Comparison of ENCODE assay signal across 8 cellular contexts in the genomic region with DNA sequence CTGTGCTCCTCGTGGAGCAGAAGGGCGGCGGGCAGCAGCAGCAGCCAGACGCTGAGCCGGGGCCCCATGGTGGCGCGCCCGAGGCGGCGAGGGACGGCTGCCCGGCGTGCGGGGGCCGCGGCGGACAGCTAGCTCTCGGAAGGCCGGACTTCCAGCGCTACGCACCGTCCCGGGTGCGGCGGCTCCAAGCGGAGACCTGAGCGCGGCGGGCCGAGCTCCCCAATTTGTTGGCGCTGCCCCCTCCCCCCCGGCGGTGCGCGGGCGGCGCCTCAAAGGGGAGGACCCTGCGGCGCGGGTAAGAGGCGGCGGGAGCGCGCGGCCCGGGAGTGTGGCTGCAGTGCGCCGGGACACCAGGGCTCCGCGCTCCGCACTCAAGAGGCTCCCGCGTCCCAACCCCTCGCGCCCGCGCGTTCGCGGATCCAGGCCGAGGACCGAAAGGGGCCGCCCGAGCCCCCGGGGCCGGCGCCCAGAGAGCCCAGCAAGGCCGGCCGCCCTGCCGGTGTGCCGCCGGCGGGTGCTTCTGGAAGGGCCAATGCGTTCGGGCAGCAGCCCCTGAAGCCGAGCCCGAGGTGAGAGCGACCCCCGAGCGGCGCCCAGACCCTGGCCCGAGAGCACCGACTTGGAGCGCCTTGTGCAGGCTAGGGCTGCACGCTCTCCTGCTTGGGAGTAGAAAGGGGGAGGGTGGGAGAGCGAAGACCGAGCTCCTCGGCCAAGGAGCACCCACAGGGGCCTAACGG. TPM values are rescaled to one million over a fixed set of nuclear protein-coding genes. Genes with fewer than 3 reads are reported as not detected.
DNase-seq lines count a peak whose midpoint lies in the region; ATAC-seq, FAIRE-seq and TF ChIP-seq lines count a peak whose summit lies in the region.

A gene (minus strand): TSS at position 198 of the 737 bp plus-strand sequence. CDS start 130 bp downstream, at position 68.
A gene (plus strand): TSS at position 325 of the 737 bp plus-strand sequence. CDS start 620 bp downstream, outside the sequence.

- no peaks in the 10 kb centered on the region for H3K36me3 ChIP-seq in adrenal gland (replicated peaks in 1 of 2)

- H3K27me3 ChIP-seq in adrenal gland: peaks cover 4% of the 10 kb centered on the region

- peak; percentile 94 for TF ChIP-seq POLR2A in H54 (IDR thresholded peaks at IDR 0.05; ENCODE audit: low read depth, low read length)
- TF ChIP-seq POLR2A in adrenal gland (IDR thresholded peaks at IDR 0.05): peak; percentile 60 to 67
- no peak for TF ChIP-seq POLR2A in GM12892 (IDR thresholded peaks at IDR 0.05; ENCODE audit: low read depth, low read length)

- WGBS in adrenal gland, 4 donors: 0 to 1% methylated on average over 69 to 89 of the region's 89 CpGs; no CpG with 5 or more reads in 2 of the 4 donors

- H3K4me3 ChIP-seq in adrenal gland: peak within 1 kb of the TSS in 2 of 4 donors; percentile 21 to 77

- no peaks in the 10 kb centered on the region for H3K9me3 ChIP-seq in adrenal gland (replicated peaks in 1 of 3)

- H3K4me1 ChIP-seq in adrenal gland (replicated peaks in 1 of 2): peaks cover 0 to 15% of the 10 kb centered on the region in 2 donors

- DNase-seq in H54 (ENCODE audit: insufficient read length, low spot score): peak; percentile 82
- peak in 6 of 7 donors; percentile 47 to 77 (median 56) for DNase-seq in adrenal gland
- DNase-seq in hepatic stellate cell (ENCODE audit: low spot score): peak; percentile 74
- DNase-seq in sciatic nerve (ENCODE audit: low spot score): peak; percentile 90
- DNase-seq in GM12892 (ENCODE audit: insufficient read length): no peak
- DNase-seq in NCI-H1092 (lab: John Stamatoyannopoulos, UW): no peak
- no peak for DNase-seq in activated CD8-positive, alpha-beta memory T cell treated with anti-CD3 and anti-CD28 coated beads, Interleukin-2, amount 50 U/mL, for 4 hours
- no peak for DNase-seq in NCI-H2107 (lab: John Stamatoyannopoulos, UW)

- no peak for TF ChIP-seq CTCF in adrenal gland (IDR thresholded peaks at IDR 0.05)

- H3K27ac ChIP-seq in adrenal gland: peak within 1 kb of the TSS in 4 of 5 donors; percentile 52 to 89 (median 79)

- intact Hi-C loops in adrenal gland (cut with DNase I) (loop anchor here in 1 of 2 donors (10.0 kb wide), 1 partner anchor 62 kb away; no protein-coding TSS in a partner anchor), sciatic nerve (cut with DNase I) (loop anchor here (10.0 kb wide), 1 partner anchor 62 kb away; no protein-coding TSS in a partner anchor)

- FAIRE-seq in H54 (lab: Jason Lieb, UNC) (no peak), GM12892 (lab: Jason Lieb, UNC) (no peak)

- ATAC-seq in sciatic nerve: peak; percentile 81

RNA-seq across cellular contexts. Expression of the first gene that starts in this region (rescaled TPM):
- 100 to 1,000 TPM; 124 to 364 (median 207) TPM for total RNA-seq in adrenal gland
- polyA plus RNA-seq in adrenal gland: 100 to 1,000 TPM in 2 of 3 donors, 10 to 100 TPM in 1; 62.4 to 127 (median 121) TPM
- 423 TPM for total RNA-seq in sciatic nerve
- not detected for polyA plus RNA-seq in GM12892 (2012; ENCODE audit: missing spikeins)

RNA-seq across cellular contexts. Expression of the second gene that starts in this region (rescaled TPM):
- 100 to 1,000 TPM; 114 to 852 (median 175) TPM for total RNA-seq in adrenal gland
- 100 to 1,000 TPM in 1 of 3 donors, 10 to 100 TPM in 2; 70.9 to 168 (median 77.8) TPM for polyA plus RNA-seq in adrenal gland
- 417 TPM for total RNA-seq in sciatic nerve
- 0.32 TPM for polyA plus RNA-seq in GM12892 (2012; ENCODE audit: missing spikeins)

Comparison
In these comparisons a context has a peak if more than half of its experiments do, and no peak if none do; other contexts are left out.
1. DNase-seq: peak in H54 (single experiment), adrenal gland (6 of 7), hepatic stellate cell (single experiment) and sciatic nerve (single experiment); none in GM12892 (single experiment), NCI-H1092 (single experiment), activated CD8-positive, alpha-beta memory T cell treated with anti-CD3 and anti-CD28 coated beads, Interleukin-2, amount 50 U/mL, for 4 hours (single experiment) and NCI-H2107 (single experiment).